In the genomic region with DNA sequence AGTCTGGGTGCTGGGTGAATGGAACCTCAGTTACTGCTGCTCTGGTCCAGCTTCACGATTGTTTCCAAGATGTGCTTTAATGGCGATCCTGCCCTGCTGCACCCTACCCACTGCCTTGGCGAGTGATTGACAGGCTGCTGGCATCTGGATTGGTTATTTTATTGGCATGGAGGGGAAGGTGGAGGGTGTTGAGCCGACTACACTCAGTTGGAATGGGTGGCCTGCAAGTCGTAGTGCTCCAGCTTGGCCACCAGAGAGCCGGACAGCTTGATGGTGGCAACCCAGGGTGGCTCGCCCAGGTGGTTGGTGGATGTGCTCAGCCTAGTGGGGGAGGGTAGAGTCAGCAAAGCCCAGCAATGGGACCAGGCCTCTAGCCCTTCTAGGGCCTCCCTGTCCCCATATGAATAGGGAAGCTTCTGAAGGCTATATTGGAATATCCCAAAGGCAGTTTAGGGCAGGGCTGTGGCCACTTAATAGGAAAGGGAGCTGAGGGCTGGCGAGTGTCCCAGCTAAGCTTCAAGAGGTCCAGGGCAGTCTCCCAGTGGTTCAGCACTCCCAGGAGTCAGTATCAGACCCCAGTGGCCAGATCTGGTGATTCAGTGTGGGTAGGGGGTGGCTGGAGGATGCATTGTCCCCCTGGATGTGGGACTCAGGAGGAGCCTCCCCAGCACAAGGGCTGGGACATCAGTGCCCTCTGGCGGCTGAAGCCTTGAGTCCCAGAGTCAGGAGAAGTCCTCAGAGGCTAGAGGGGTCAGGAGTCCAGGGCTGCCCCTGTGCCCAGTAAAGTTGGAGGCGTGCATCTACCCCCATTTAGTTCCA, we compare ENCODE assay signal across 13 cellular contexts. TPM values are rescaled to one million over a fixed set of nuclear protein-coding genes. Genes with fewer than 3 reads are reported as not detected.
DNase-seq lines count a peak whose midpoint lies in the region; TF ChIP-seq lines count a peak whose summit lies in the region.
"Had no signal": no experiment of that assay in that cellular context is flagged by ENCODE, and none has a peak within 500 bp of the region (broad histone marks: within the 10 kb centered on the region; RNA-seq: fewer than 3 reads in every experiment).

No MANE protein-coding gene starts in this region.

- in situ Hi-C loops in astrocyte of the cerebellum (cut with HindIII; ENCODE audit: low sequenced_read_pairs) = no loop called here

- H3K4me1 ChIP-seq in CD8-positive, alpha-beta memory T cell (ENCODE audit: insufficient read depth, low read length) = peaks cover 24% of the 10 kb centered on the region

- H3K27ac ChIP-seq in CD8-positive, alpha-beta memory T cell (ENCODE audit: low read depth, low read length) = no peak overlapping the region

- H3K4me1 Mint-ChIP-seq in activated CD4-positive, alpha-beta T cell treated with anti-CD3 and anti-CD28 coated beads, Interleukin-2, amount 10 ng/mL, durations not matched to agents 24 days and 14 days = peaks cover 15% of the 10 kb centered on the region
- H3K4me1 Mint-ChIP-seq in CD8-positive, alpha-beta memory T cell = peaks cover 14 to 25% (median 14%) of the 10 kb centered on the region in 3 donors

- H3K9me3 Mint-ChIP-seq in activated CD4-positive, alpha-beta T cell treated with anti-CD3 and anti-CD28 coated beads, Interleukin-2, amount 10 ng/mL, durations not matched to agents 24 days and 14 days = no peaks in the 10 kb centered on the region
- no peaks in the 10 kb centered on the region for H3K9me3 Mint-ChIP-seq in CD8-positive, alpha-beta memory T cell
- H3K9me3 Mint-ChIP-seq: effector memory CD8-positive, alpha-beta T cell; T-helper 2 cell treated with Interferon-gamma antibody and Interleukin-4, amounts not matched to agents 5 μg/mL and 100 μg/mL, for 36 hours had no signal

- H3K36me3 Mint-ChIP-seq in activated CD4-positive, alpha-beta T cell treated with anti-CD3 and anti-CD28 coated beads, Interleukin-2, amount 10 ng/mL, durations not matched to agents 24 days and 14 days (ENCODE audit: low read depth) = peaks cover 48% of the 10 kb centered on the region
- peaks cover 16 to 55% (median 24%) of the 10 kb centered on the region in 3 donors for H3K36me3 Mint-ChIP-seq in CD8-positive, alpha-beta memory T cell

- POLR2A ChIA-PET in CD8-positive, alpha-beta memory T cell (lab: Charles Lee) = interaction anchor here (0.8 kb wide), 1 partner anchor 10 kb away, joined by 3 read pairs; a partner anchor contains a TSS

- peaks cover 6% of the 10 kb centered on the region for H3K27me3 Mint-ChIP-seq in activated CD4-positive, alpha-beta T cell treated with anti-CD3 and anti-CD28 coated beads, Interleukin-2, amount 10 ng/mL, durations not matched to agents 24 days and 14 days
- peaks cover 2 to 9% of the 10 kb centered on the region in 2 donors for H3K27me3 Mint-ChIP-seq in CD8-positive, alpha-beta memory T cell
- H3K27me3 Mint-ChIP-seq: effector memory CD8-positive, alpha-beta T cell had no signal

- H3K27ac Mint-ChIP-seq in activated CD4-positive, alpha-beta T cell treated with anti-CD3 and anti-CD28 coated beads, Interleukin-2, amount 10 ng/mL, durations not matched to agents 24 days and 14 days = no peak overlapping the region
- peak overlapping the region in 1 of 8 donors; percentile 30 for H3K27ac Mint-ChIP-seq in CD8-positive, alpha-beta memory T cell
- H3K27ac Mint-ChIP-seq: T-helper 2 cell treated with Interferon-gamma antibody and Interleukin-4, amounts not matched to agents 5 μg/mL and 100 μg/mL, for 36 hours had no signal

- H3K9me3 ChIP-seq in CD8-positive, alpha-beta memory T cell (ENCODE audit: low read length) = no peaks in the 10 kb centered on the region

- H3K36me3 ChIP-seq in CD8-positive, alpha-beta memory T cell (ENCODE audit: insufficient read depth, low read length) = peaks cover 33% of the 10 kb centered on the region

- no peak overlapping the region for H3K4me3 Mint-ChIP-seq in activated CD4-positive, alpha-beta T cell treated with anti-CD3 and anti-CD28 coated beads, Interleukin-2, amount 10 ng/mL, durations not matched to agents 24 days and 14 days
- peak overlapping the region in 1 of 7 donors; percentile 61 for H3K4me3 Mint-ChIP-seq in CD8-positive, alpha-beta memory T cell
- H3K4me3 Mint-ChIP-seq: T-helper 2 cell treated with Interferon-gamma antibody and Interleukin-4, amounts not matched to agents 5 μg/mL and 100 μg/mL, for 36 hours had no signal

- no peak overlapping the region for H3K4me3 ChIP-seq in astrocyte of the cerebellum (ENCODE audit: low read depth, low read length)
- H3K4me3 ChIP-seq in CD8-positive, alpha-beta memory T cell (ENCODE audit: low read length) = no peak overlapping the region

- no peaks in the 10 kb centered on the region for H3K27me3 ChIP-seq in CD8-positive, alpha-beta memory T cell (ENCODE audit: insufficient read depth, low read length, poor library complexity, severe bottlenecking)

- CTCF ChIA-PET in CD8-positive, alpha-beta memory T cell (lab: Charles Lee) = interaction anchor here (1.1 kb wide), 1 partner anchor 18 kb away, joined by 3 read pairs; a partner anchor contains a TSS

- intact Hi-C loops in activated CD4-positive, alpha-beta T cell treated with anti-CD3 and anti-CD28 coated beads, Interleukin-2, amount 10 ng/mL, durations not matched to agents 24 days and 14 days (cut with micrococcal nuclease) = no loop called here

- TF ChIP-seq CTCF in astrocyte of the cerebellum (IDR thresholded peaks at IDR 0.05; ENCODE audit: low read depth, low read length, missing control alignments) = peak; percentile 65

- DNase-seq in COLO668 (lab: John Stamatoyannopoulos, UW; ENCODE audit: unreplicated experiment) (peak; percentile 6), HUDEP-2 (lab: John Stamatoyannopoulos, UW; ENCODE audit: unreplicated experiment in 76 of 76) (peak in 40 of 76 experiments; percentile 8 to 50 (median 28)), astrocyte of the cerebellum (ENCODE audit: low read depth) (no peak), islet precursor cell (peak; percentile 76), SW 1271 (lab: John Stamatoyannopoulos, UW) (no peak), NCI-H2227 treated with DMSO at 0.1 percent for 48 hours (lab: John Stamatoyannopoulos, UW) (no peak)
- DNase-seq in activated CD4-positive, alpha-beta T cell treated with anti-CD3 and anti-CD28 coated beads, Interleukin-2, amount 10 ng/mL, durations not matched to agents 24 days and 14 days = no peak
- no peak for DNase-seq in CD8-positive, alpha-beta memory T cell
- DNase-seq: effector memory CD8-positive, alpha-beta T cell; NCI-H226; stimulated activated CD8-positive, alpha-beta memory T cell treated with anti-CD3 and anti-CD28 coated beads, Interleukin-4, amount 100 ng/mL, for 48 hours had no signal

RNA-seq across cellular contexts. Expression of a gene that starts 3.4 kb away (rescaled TPM):
- 0.47 and 1.0 TPM in 2 replicates for total RNA-seq in activated CD4-positive, alpha-beta T cell treated with anti-CD3 and anti-CD28 coated beads, Interleukin-2, amount 10 ng/mL, durations not matched to agents 24 days and 14 days
- total RNA-seq in CD8-positive, alpha-beta memory T cell = under 1 TPM in 1 of 2 experiments, not detected in 1; 0.15 TPM
- polyA plus RNA-seq in CD8-positive, alpha-beta memory T cell = not detected
- total RNA-seq: liver had no signal
- polyA plus RNA-seq: liver had no signal

RNA-seq across cellular contexts. Expression of a gene that starts 4.1 kb away (rescaled TPM):
- 2.9 and 3.0 TPM in 2 replicates for total RNA-seq in activated CD4-positive, alpha-beta T cell treated with anti-CD3 and anti-CD28 coated beads, Interleukin-2, amount 10 ng/mL, durations not matched to agents 24 days and 14 days
- total RNA-seq in CD8-positive, alpha-beta memory T cell = under 1 TPM; 0.33 to 0.66 TPM
- polyA plus RNA-seq in CD8-positive, alpha-beta memory T cell = not detected

RNA-seq across cellular contexts. Expression of a gene that starts 10.0 kb away (rescaled TPM):
- total RNA-seq in activated CD4-positive, alpha-beta T cell treated with anti-CD3 and anti-CD28 coated beads, Interleukin-2, amount 10 ng/mL, durations not matched to agents 24 days and 14 days = 314 and 315 TPM in 2 replicates
- total RNA-seq in CD8-positive, alpha-beta memory T cell = 100 to 1,000 TPM; 256 to 267 TPM
- polyA plus RNA-seq in CD8-positive, alpha-beta memory T cell = 180 TPM

RNA-seq across cellular contexts. Expression of a gene that starts 18.5 kb away (rescaled TPM):
- total RNA-seq in activated CD4-positive, alpha-beta T cell treated with anti-CD3 and anti-CD28 coated beads, Interleukin-2, amount 10 ng/mL, durations not matched to agents 24 days and 14 days = 25.3 and 30.4 TPM in 2 replicates
- total RNA-seq in CD8-positive, alpha-beta memory T cell = 10 to 100 TPM; 17.8 to 25.2 TPM
- 16.8 TPM for polyA plus RNA-seq in CD8-positive, alpha-beta memory T cell

RNA-seq across cellular contexts. Expression of a gene that starts 41.6 kb away (rescaled TPM):
- total RNA-seq in activated CD4-positive, alpha-beta T cell treated with anti-CD3 and anti-CD28 coated beads, Interleukin-2, amount 10 ng/mL, durations not matched to agents 24 days and 14 days = 2.1 and 2.2 TPM in 2 replicates
- 1 to 10 TPM; 1.8 to 2.0 TPM for total RNA-seq in CD8-positive, alpha-beta memory T cell
- polyA plus RNA-seq in CD8-positive, alpha-beta memory T cell = not detected

Comparison
In these comparisons a context has a peak if more than half of its experiments do, and no peak if none do; other contexts are left out.
1. DNase-seq: peak in COLO668 (single experiment), HUDEP-2 (40 of 76) and islet precursor cell (single experiment); none in astrocyte of the cerebellum (single experiment), activated CD4-positive, alpha-beta T cell treated with anti-CD3 and anti-CD28 coated beads, Interleukin-2, amount 10 ng/mL, durations not matched to agents 24 days and 14 days (single experiment), SW 1271 (0 of 2), NCI-H2227 treated with DMSO at 0.1 percent for 48 hours (single experiment) and CD8-positive, alpha-beta memory T cell (0 of 5).